ENCODE assay signal across 9 cellular contexts in genomic region chr6:21597706-21598273, GRCh38. TPM values are rescaled to one million over a fixed set of nuclear protein-coding genes. Genes with fewer than 3 reads are reported as not detected.
DNase-seq lines count a peak whose midpoint lies in the region; ATAC-seq, FAIRE-seq and TF ChIP-seq lines count a peak whose summit lies in the region.
"Had no signal": no experiment of that assay in that cellular context is flagged by ENCODE, and none has a peak within 500 bp of the region (broad histone marks: within the 10 kb centered on the region; RNA-seq: fewer than 3 reads in every experiment).

No MANE protein-coding gene starts in this region.

- no TSS peak for BruUV-seq in HepG2 (replicated peaks; lab: Mats Ljungman, UMichigan)

- in situ Hi-C loops in HepG2 (cut with HindIII; ENCODE audit: extremely low pct_ligation_motif_present, low pct_unique_long_range_greater_than_20kb) (no loop called here), astrocyte of the spinal cord (cut with HindIII; ENCODE audit: low sequenced_read_pairs) (no loop called here)

- no peaks in the 10 kb centered on the region for H3K27me3 ChIP-seq in liver (ENCODE audit: control insufficient read depth in 4 of 4, insufficient read depth in 4 of 4, low read length in 3 of 4)
- H3K27me3 ChIP-seq in HepG2 (ENCODE audit: control insufficient read depth in 1 of 2, insufficient read depth in 2 of 2, low read length in 2 of 2), result peaks cover 0 to 33% of the 10 kb centered on the region in 2 experiments; a peak in 3 of 5 replicates
- H3K27me3 ChIP-seq in left lung, result peaks cover 0 to 4% of the 10 kb centered on the region in 2 donors
- no peaks in the 10 kb centered on the region for H3K27me3 ChIP-seq in uterus

- ATAC-seq in HepG2, result no peak
- ATAC-seq in left lung, result no peak
- ATAC-seq in HG03354 (IDR thresholded peaks at IDR 0.05; ENCODE audit: poor library complexity, severe bottlenecking, unreplicated experiment), result no peak

- POLR2A ChIA-PET in HepG2 (lab: Yijun Ruan, JAX), result no interaction called here
- POLR2A ChIA-PET in activated CD4-positive, alpha-beta memory T cell treated with anti-CD3 and anti-CD28 coated beads for 36 hours (lab: Charles Lee), result no interaction called here

- no peak overlapping the region for H3K27ac Mint-ChIP-seq in activated CD4-positive, alpha-beta memory T cell treated with anti-CD3 and anti-CD28 coated beads for 36 hours

- H3K79me2 ChIP-seq in HepG2 (ENCODE audit: insufficient read depth, low read length), result no peaks in the 10 kb centered on the region

- no peaks in the 10 kb centered on the region for H3K9me3 Mint-ChIP-seq in activated CD4-positive, alpha-beta memory T cell treated with anti-CD3 and anti-CD28 coated beads for 36 hours
- H3K9me3 Mint-ChIP-seq: central memory CD8-positive, alpha-beta T cell had no signal

- intact Hi-C loops in HepG2 (cut with micrococcal nuclease; ENCODE audit: unreplicated experiment), result no loop called here
- intact Hi-C loops in left lung (cut with DNase I), result loop anchor here in 1 of 2 donors (10.0 kb wide), 1 partner anchor 337 kb away; no protein-coding TSS in a partner anchor
- intact Hi-C loops in uterus (cut with DNase I; ENCODE audit: low total_unique reads), result no loop called here
- intact Hi-C loops in activated CD4-positive, alpha-beta memory T cell treated with anti-CD3 and anti-CD28 coated beads for 36 hours (cut with micrococcal nuclease), result loop anchor here (5.0 kb wide), 1 partner anchor 70 kb away; no protein-coding TSS in a partner anchor

- H3K27me3 Mint-ChIP-seq in activated CD4-positive, alpha-beta memory T cell treated with anti-CD3 and anti-CD28 coated beads for 36 hours, result peaks cover 50% of the 10 kb centered on the region

- H3K9ac ChIP-seq in liver (ENCODE audit: low read depth in 1 of 2, low read length in 2 of 2) (peak overlapping the region in 1 of 2 donors; percentile 60), HepG2 (ENCODE audit: insufficient read depth, low read depth, low read length) (no peak overlapping the region)

- H3K4me1 ChIP-seq in liver (ENCODE audit: control insufficient read depth in 4 of 4, insufficient read depth in 4 of 4, low read length in 3 of 4) (peaks cover 6 to 35% (median 23%) of the 10 kb centered on the region in 4 donors), HepG2 (ENCODE audit: insufficient read depth, low read length) (peaks cover 34% of the 10 kb centered on the region), left lung (peaks cover 11 to 38% of the 10 kb centered on the region in 2 donors), uterus (no peaks in the 10 kb centered on the region)

- H3K9me3 ChIP-seq in liver (ENCODE audit: control insufficient read depth in 4 of 4, low read length in 3 of 4) (no peaks in the 10 kb centered on the region), HepG2 (ENCODE audit: low read length) (no peaks in the 10 kb centered on the region), left lung (no peaks in the 10 kb centered on the region), uterus (no peaks in the 10 kb centered on the region)

- TF ChIP-seq POLR2A in HepG2 (IDR thresholded peaks at IDR 0.05; ENCODE audit: insufficient read depth in 1 of 2, low read depth in 2 of 2, low read length in 2 of 2) (no peak), uterus (IDR thresholded peaks at IDR 0.05) (no peak)

- TF ChIP-seq EP300 in HepG2 (IDR thresholded peaks at IDR 0.05; ENCODE audit: low read depth in 2 of 2, low read length in 2 of 2) (no peak), HepG2 (CRISPR knock-in tag; IDR thresholded peaks at IDR 0.05; ENCODE audit: borderline replicate concordance) (no peak)

- TF ChIP-seq RAD21 in liver (IDR thresholded peaks at IDR 0.05), result no peak
- no peak for TF ChIP-seq RAD21 in HepG2 (CRISPR knock-in tag; IDR thresholded peaks at IDR 0.05)

- TF ChIP-seq CTCF in liver (IDR thresholded peaks at IDR 0.05; ENCODE audit: low read depth, low read length, missing input control), result no peak
- TF ChIP-seq CTCF in HepG2 (CRISPR knock-in tag; IDR thresholded peaks at IDR 0.05), result no peak
- TF ChIP-seq CTCF in astrocyte of the spinal cord (IDR thresholded peaks at IDR 0.05; ENCODE audit: low read depth, low read length), result no peak
- TF ChIP-seq CTCF in left lung (IDR thresholded peaks at IDR 0.05), result no peak
- TF ChIP-seq CTCF in uterus (IDR thresholded peaks at IDR 0.05), result no peak

- peaks cover 4% of the 10 kb centered on the region for H3K36me3 Mint-ChIP-seq in activated CD4-positive, alpha-beta memory T cell treated with anti-CD3 and anti-CD28 coated beads for 36 hours

- CTCF ChIA-PET in HepG2 (lab: Yijun Ruan, JAX; ENCODE audit: low intra/inter-chr PET ratio, low total read pairs), result no interaction called here
- CTCF ChIA-PET in activated CD4-positive, alpha-beta memory T cell treated with anti-CD3 and anti-CD28 coated beads for 36 hours (lab: Charles Lee), result interaction anchor here (3.3 kb wide), 1 partner anchor 9 kb away, joined by 18 read pairs; no protein-coding TSS in a partner anchor

- H3K27ac ChIP-seq in liver (ENCODE audit: low read depth in 1 of 2, low read length in 2 of 2), result no peak overlapping the region
- no peak overlapping the region for H3K27ac ChIP-seq in HepG2 (ENCODE audit: extremely low read length, insufficient read depth, low read length)
- H3K27ac ChIP-seq in left lung, result peak overlapping the region in 1 of 2 donors; percentile 93
- peak overlapping the region; percentile 97 for H3K27ac ChIP-seq in uterus

- H2AFZ ChIP-seq in HepG2 (ENCODE audit: low read length), result no peak overlapping the region

- H3K4me3 ChIP-seq in liver (ENCODE audit: low read depth in 1 of 3, low read length in 3 of 3), result peak overlapping the region in 2 of 3 donors; percentile 22 to 34
- H3K4me3 ChIP-seq in HepG2 (replicated peaks in 1 of 3; ENCODE audit: insufficient read depth in 1 of 3, low read depth in 2 of 3, low read length in 3 of 3), result no peak overlapping the region
- H3K4me3 ChIP-seq in astrocyte of the spinal cord (ENCODE audit: low read depth, low read length), result peak overlapping the region; percentile 71
- peak overlapping the region; percentile 63 to 74 for H3K4me3 ChIP-seq in left lung
- H3K4me3 ChIP-seq in uterus, result peak overlapping the region; percentile 76 to 84

- peaks cover 3% of the 10 kb centered on the region; the same call in 1 of the 2 replicates for H4K20me1 ChIP-seq in HepG2 (ENCODE audit: insufficient read depth, low read length)

- H3K4me1 Mint-ChIP-seq in activated CD4-positive, alpha-beta memory T cell treated with anti-CD3 and anti-CD28 coated beads for 36 hours (ENCODE audit: low read depth), result peaks cover 19% of the 10 kb centered on the region

- H3K36me3 ChIP-seq in liver (ENCODE audit: control insufficient read depth in 4 of 4, insufficient read depth in 3 of 4, low read depth in 1 of 4, low read length in 3 of 4) (no peaks in the 10 kb centered on the region), HepG2 (replicated peaks in 1 of 2; ENCODE audit: control insufficient read depth in 1 of 2, insufficient read depth in 2 of 2, low read length in 2 of 2) (no peaks in the 10 kb centered on the region), left lung (no peaks in the 10 kb centered on the region), uterus (no peaks in the 10 kb centered on the region)

- FAIRE-seq in HepG2 (lab: Jason Lieb, UNC), result no peak

- H3K4me2 ChIP-seq in HepG2 (ENCODE audit: low read depth, low read length), result no peak overlapping the region

- no peak for DNase-seq in HepG2 (ENCODE audit: low spot score)
- peak; percentile 49 for DNase-seq in astrocyte of the spinal cord (ENCODE audit: low read depth, low spot score)
- no peak for DNase-seq in left lung
- no peak for DNase-seq in uterus
- no peak for DNase-seq in activated CD4-positive, alpha-beta memory T cell treated with anti-CD3 and anti-CD28 coated beads for 36 hours
- DNase-seq in NCI-H446 treated with DMSO at 0.1 percent for 48 hours (lab: John Stamatoyannopoulos, UW), result no peak

- no peak overlapping the region for H3K4me3 Mint-ChIP-seq in activated CD4-positive, alpha-beta memory T cell treated with anti-CD3 and anti-CD28 coated beads for 36 hours
- H3K4me3 Mint-ChIP-seq: central memory CD8-positive, alpha-beta T cell had no signal

- 37% methylated on average over 13 of the region's 13 CpGs for WGBS in liver
- WGBS in HepG2 (ENCODE audit: low lambda C conversion rate), result 82% methylated on average over 13 of the region's 13 CpGs

TF ChIP-seq in HepG2, 621 proteins besides CTCF, POLR2A, EP300 and RAD21:
- TF ChIP-seq PLRG1 (conservative IDR thresholded peaks at IDR 0.05), result no peak

RNA-seq across cellular contexts. Expression of gene SOX4, which starts 4.2 kb away (rescaled TPM):
- 1 to 10 TPM in 1 of 2 donors, under 1 TPM in 1; 0.75 to 8.1 TPM for total RNA-seq in liver
- polyA plus RNA-seq in liver, result 1 to 10 TPM in 1 of 2 donors, under 1 TPM in 1; 0.59 to 1.2 TPM
- total RNA-seq in HepG2 (2016; rRNA removed; fragmentation: Illumina TruSeq; extraction: Trizol), result 3.4 and 3.5 TPM in 2 replicates
- 0.18 and 0.20 TPM in 2 replicates for total RNA-seq in HepG2 (2016; cell fraction: cytosol; rRNA removed; fragmentation: Illumina TruSeq; extraction: Trizol; ENCODE audit: low read depth)
- total RNA-seq in HepG2 (2016; cell fraction: insoluble cytoplasmic fraction; rRNA removed; fragmentation: Illumina TruSeq; extraction: Trizol), result 3.4 TPM in 2 replicates
- total RNA-seq in HepG2 (2016; cell fraction: membrane; rRNA removed; fragmentation: Illumina TruSeq; extraction: Trizol), result 1.1 TPM in 2 replicates
- total RNA-seq in HepG2 (2016; cell fraction: nucleus; rRNA removed; fragmentation: Illumina TruSeq; extraction: Trizol), result 2.5 and 2.8 TPM in 2 replicates
- 2.5 and 2.6 TPM in 2 replicates for polyA plus RNA-seq in HepG2 (2011; rRNA removed)
- 1.2 and 1.4 TPM in 2 replicates for polyA plus RNA-seq in HepG2 (2011; cell fraction: cytosol; rRNA removed)
- 2.9 TPM in 2 replicates for polyA plus RNA-seq in HepG2 (2011; cell fraction: nucleus; rRNA removed)
- 1.4 and 2.9 TPM in 2 replicates for polyA plus RNA-seq in HepG2 (2012)
- 0.12 and 0.15 TPM in 2 replicates for polyA plus RNA-seq in HepG2 (2016; cell fraction: cytosol; fragmentation: Illumina TruSeq; extraction: Trizol; ENCODE audit: low read depth)
- polyA plus RNA-seq in HepG2 (2016; cell fraction: insoluble cytoplasmic fraction; fragmentation: Illumina TruSeq; extraction: Trizol; ENCODE audit: low read depth), result 3.1 and 3.8 TPM in 2 replicates
- polyA plus RNA-seq in HepG2 (2016; cell fraction: membrane; fragmentation: Illumina TruSeq; extraction: Trizol; ENCODE audit: low read depth), result 0.39 and 0.47 TPM in 2 replicates
- 4.1 and 4.3 TPM in 2 replicates for polyA plus RNA-seq in HepG2 (2016; cell fraction: nucleus; fragmentation: Illumina TruSeq; extraction: Trizol; ENCODE audit: insufficient read depth, low read depth)
- polyA minus RNA-seq in HepG2 (2011; rRNA and poly(A)+ RNA removed; ENCODE audit: low replicate concordance), result 2.9 and 3.1 TPM in 2 replicates
- polyA minus RNA-seq in HepG2 (2011; cell fraction: cytosol; rRNA and poly(A)+ RNA removed), result 3.3 and 4.1 TPM in 2 replicates
- polyA minus RNA-seq in HepG2 (2011; cell fraction: nucleus; rRNA and poly(A)+ RNA removed), result 2.1 and 3.0 TPM in 2 replicates
- total RNA-seq in left lung, result 10 to 100 TPM; 23.4 to 82.0 TPM
- 100 to 1,000 TPM in 1 of 4 donors, 10 to 100 TPM in 1, 1 to 10 TPM in 2; 5.9 to 103 (median 18.1) TPM for total RNA-seq in uterus
- under 1 TPM; 0.05 to 0.12 TPM for total RNA-seq in activated CD4-positive, alpha-beta memory T cell treated with anti-CD3 and anti-CD28 coated beads for 36 hours

Comparison
In these comparisons a context has a peak if more than half of its experiments do, and no peak if none do; other contexts are left out.
1. H3K4me3 ChIP-seq: peak in liver (2 of 3), astrocyte of the spinal cord (single experiment), left lung (2 of 2) and uterus (2 of 2); none in HepG2 (0 of 3).
2. H3K27ac ChIP-seq: peak in uterus (2 of 2); none in liver (0 of 2) and HepG2 (single experiment).